1 cellular context compared by ENCODE assay signal in genomic region chr6:2783188-2783957, GRCh38.
A peak's percentile ranks its signal among the peaks of the same experiment; 100 is the strongest.
TF ChIP-seq lines count a peak whose summit lies in the region.

No MANE protein-coding gene starts in this region.

TF ChIP-seq in H1, 55 proteins besides CTCF, POLR2A, EP300 and RAD21:
- TF ChIP-seq CTBP2 (IDR thresholded peaks at IDR 0.05; ENCODE audit: borderline replicate concordance, insufficient read depth, insufficient read length, low read length) (no peak), SIN3A (conservative IDR thresholded peaks at IDR 0.05 in 1 of 2, IDR thresholded peaks at IDR 0.05 in 1 of 2; ENCODE audit: low read depth in 1 of 2, low read length in 2 of 2) (0 out of 4 replicates have a peak, but pooled peaks of 1 of the 2 experiments have one; percentile 41), PHF8 (conservative IDR thresholded peaks at IDR 0.05; ENCODE audit: low read depth, low read length) (no peak), CBX8 (IDR thresholded peaks at IDR 0.05; ENCODE audit: borderline replicate concordance, low read depth, low read length) (no peak), CREB1 (IDR thresholded peaks at IDR 0.05) (peak; percentile 56), MAX (IDR thresholded peaks at IDR 0.05) (peak; percentile 60; the same call in 1 of the 2 replicates)
